ENCODE assay signal across 23 cellular contexts in genomic region chr19:6196361-6196760, GRCh38.
"Had no signal": no experiment of that assay in that cellular context is flagged by ENCODE, and none has a peak within 500 bp of the region (broad histone marks: within the 10 kb centered on the region; RNA-seq: fewer than 3 reads in every experiment).

No MANE protein-coding gene starts in this region.

- H3K4me3 ChIP-seq: MG63, SJSA1, SK-N-MC had no signal

- FAIRE-seq: HepG2, RCC 7860 had no signal

- H3K27me3 ChIP-seq: MG63, SJSA1 had no signal

- H3K36me3 ChIP-seq: MG63 had no signal

- H3K27ac ChIP-seq: SJSA1, SK-N-MC had no signal

- H3K9me3 ChIP-seq: MG63, SJSA1 had no signal

- ATAC-seq: HepG2 had no signal

- DNase-seq: IMR-90, Karpas-422, KG1, MG63, NCI-H1092, NCI-H1105 treated with DMSO at 0.1 percent for 48 hours, NCI-H1417 treated with DMSO at 0.1 percent for 48 hours, NCI-H146, NCI-H1694 treated with DMSO at 0.1 percent for 48 hours, NCI-H1930, NCI-H2081, NCI-H2107, NCI-H2227 treated with DMSO at 0.1 percent for 48 hours, NCI-H524, NCI-H526 treated with DMSO at 0.1 percent for 48 hours, NCI-H748 treated with DMSO at 0.1 percent for 48 hours, Right ventricle myocardium superior, RPMI8226, SIG-M5 had no signal
